13 cellular contexts compared by ENCODE assay signal in the genomic region with DNA sequence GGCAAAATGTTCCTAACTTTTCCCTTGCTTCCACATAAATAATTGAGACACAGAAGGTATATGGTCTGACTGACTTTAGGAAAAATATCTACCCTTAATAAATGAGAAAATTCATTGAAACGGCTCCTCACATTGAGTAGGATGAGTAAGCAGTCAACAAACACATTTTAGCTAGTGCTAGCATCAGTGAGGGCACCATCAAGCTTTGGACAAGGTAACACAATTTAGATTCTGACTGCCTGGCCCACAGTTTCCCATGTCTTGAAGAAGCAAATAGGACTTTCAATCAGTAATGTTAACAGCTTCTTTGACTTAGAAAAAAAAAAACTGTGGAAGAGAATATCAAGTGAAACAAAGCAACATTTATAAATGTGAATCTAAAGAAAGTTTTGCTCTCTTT.
DNase-seq lines count a peak whose midpoint lies in the region; ATAC-seq, FAIRE-seq and TF ChIP-seq lines count a peak whose summit lies in the region.
"Had no signal": no experiment of that assay in that cellular context is flagged by ENCODE, and none has a peak within 500 bp of the region (broad histone marks: within the 10 kb centered on the region; RNA-seq: fewer than 3 reads in every experiment).

No MANE protein-coding gene starts in this region.

- no peak for DNase-seq in GM12891 (ENCODE audit: insufficient read length, low spot score)
- no peak for DNase-seq in effector memory CD4-positive, alpha-beta T cell
- no peak for DNase-seq in smooth muscle cell (lab: John Stamatoyannopoulos, UW; ENCODE audit: unreplicated experiment)
- DNase-seq in NCI-H2107 treated with DMSO at 0.1 percent for 48 hours (lab: John Stamatoyannopoulos, UW; ENCODE audit: unreplicated experiment): no peak
- no peak for DNase-seq in NCI-H446 treated with DMSO at 0.1 percent for 48 hours (lab: John Stamatoyannopoulos, UW)
- DNase-seq in NCI-H1436 treated with DMSO at 0.1 percent for 48 hours (lab: John Stamatoyannopoulos, UW): no peak
- DNase-seq: adrenal gland; DMS 273 treated with DMSO at 0.1 percent for 48 hours; NCI-H1092 treated with DMSO at 0.1 percent for 48 hours; stimulated activated CD4-positive, alpha-beta T cell treated with anti-CD3 and anti-CD28 coated beads, Interleukin-4, amount 100 ng/mL, for 1 hour had no signal

- H3K9me3 ChIP-seq in OCI-LY3 (ENCODE audit: insufficient read depth, low read length) (no peaks in the 10 kb centered on the region), smooth muscle cell (replicated peaks; ENCODE audit: low read depth) (no peaks in the 10 kb centered on the region)
- H3K9me3 ChIP-seq in effector memory CD4-positive, alpha-beta T cell (ENCODE audit: control insufficient read depth, low read length): no peaks in the 10 kb centered on the region
- H3K9me3 ChIP-seq: adrenal gland had no signal

- TF ChIP-seq CTCF in OCI-LY3 (IDR thresholded peaks at IDR 0.05; ENCODE audit: low read depth, low read length) (no peak), smooth muscle cell (IDR thresholded peaks at IDR 0.05; ENCODE audit: borderline replicate concordance, insufficient read depth, poor library complexity, severe bottlenecking) (no peak)

- H3K9ac ChIP-seq in OCI-LY3 (ENCODE audit: low read length): peak overlapping the region; percentile 78
- H3K9ac ChIP-seq in smooth muscle cell (ENCODE audit: low read depth): no peak overlapping the region

- peaks cover 93% of the 10 kb centered on the region for H3K4me1 ChIP-seq in OCI-LY3 (ENCODE audit: low read length)
- peaks cover 40% of the 10 kb centered on the region for H3K4me1 ChIP-seq in effector memory CD4-positive, alpha-beta T cell (ENCODE audit: control insufficient read depth, insufficient read depth, low read length, poor library complexity, severe bottlenecking)
- peaks cover 5% of the 10 kb centered on the region for H3K4me1 ChIP-seq in smooth muscle cell (ENCODE audit: low read depth)

- TF ChIP-seq POLR2A in GM12891 (IDR thresholded peaks at IDR 0.05; ENCODE audit: low read depth, low read length): no peak

- peak; percentile 78 for FAIRE-seq in GM12891 (lab: Jason Lieb, UNC)
- FAIRE-seq: TTC549 had no signal

- no peak overlapping the region for H2AFZ ChIP-seq in OCI-LY3 (ENCODE audit: low read depth, low read length)
- H2AFZ ChIP-seq in smooth muscle cell (ENCODE audit: low read depth): peak overlapping the region; percentile 41

- no peak for ATAC-seq in HG03097 (IDR thresholded peaks at IDR 0.05; ENCODE audit: low FRiP score, unreplicated experiment)

- 92% methylated on average over 1 of the region's 1 CpG for WGBS in smooth muscle cell (ENCODE audit: low lambda C conversion rate)

- H3K4me2 ChIP-seq in OCI-LY3 (ENCODE audit: low read length) (peak overlapping the region; percentile 90), smooth muscle cell (no peak overlapping the region)

- H3K27me3 ChIP-seq in OCI-LY3 (ENCODE audit: low read depth, low read length) (no peaks in the 10 kb centered on the region), smooth muscle cell (ENCODE audit: low read depth) (no peaks in the 10 kb centered on the region)
- no peaks in the 10 kb centered on the region for H3K27me3 ChIP-seq in effector memory CD4-positive, alpha-beta T cell (replicated peaks; ENCODE audit: control insufficient read depth, insufficient read depth, low read length, poor library complexity, severe bottlenecking)
- H3K27me3 ChIP-seq: adrenal gland had no signal

- H3F3A ChIP-seq in smooth muscle cell (ENCODE audit: low read depth): no peaks in the 10 kb centered on the region

- H3K36me3 ChIP-seq in OCI-LY3 (replicated peaks; ENCODE audit: low read depth, low read length) (no peaks in the 10 kb centered on the region), smooth muscle cell (ENCODE audit: low read depth) (no peaks in the 10 kb centered on the region)
- no peaks in the 10 kb centered on the region for H3K36me3 ChIP-seq in effector memory CD4-positive, alpha-beta T cell (ENCODE audit: control insufficient read depth, insufficient read depth, low read length)
- H3K36me3 ChIP-seq: adrenal gland had no signal

- peaks cover 31% of the 10 kb centered on the region for H3K79me2 ChIP-seq in OCI-LY3 (ENCODE audit: low read length)
- no peaks in the 10 kb centered on the region for H3K79me2 ChIP-seq in smooth muscle cell (ENCODE audit: low read depth)

- H4K20me1 ChIP-seq in OCI-LY3 (ENCODE audit: insufficient read depth, low read length) (no peaks in the 10 kb centered on the region), smooth muscle cell (ENCODE audit: low read depth) (no peaks in the 10 kb centered on the region)

- H3K4me3 ChIP-seq in OCI-LY3 (ENCODE audit: low read length): peak overlapping the region; percentile 60
- H3K4me3 ChIP-seq in effector memory CD4-positive, alpha-beta T cell (ENCODE audit: insufficient read depth, low read depth, low read length, poor library complexity, severe bottlenecking): peak overlapping the region; percentile 15
- H3K4me3 ChIP-seq in smooth muscle cell: no peak overlapping the region

- H3K27ac ChIP-seq in OCI-LY3 (ENCODE audit: low read length) (peak overlapping the region; percentile 94), smooth muscle cell (ENCODE audit: low read depth) (no peak overlapping the region)
- peak overlapping the region; percentile 74 for H3K27ac ChIP-seq in effector memory CD4-positive, alpha-beta T cell (ENCODE audit: insufficient read depth, low read length, poor library complexity, severe bottlenecking)

TF ChIP-seq in GM12891, 5 proteins besides CTCF, POLR2A, EP300 and RAD21:
- TF ChIP-seq POU2F2 (IDR thresholded peaks at IDR 0.05; ENCODE audit: low read depth, low read length): no peak
- no peak for TF ChIP-seq TAF1 (IDR thresholded peaks at IDR 0.05; ENCODE audit: low read depth, low read length)
- TF ChIP-seq POLR2AphosphoS5 (IDR thresholded peaks at IDR 0.05; ENCODE audit: low read depth, low read length): no peak
- TF ChIP-seq PAX5 (IDR thresholded peaks at IDR 0.05; ENCODE audit: insufficient read depth, low read length, severe bottlenecking): no peak
